In the genomic region with DNA sequence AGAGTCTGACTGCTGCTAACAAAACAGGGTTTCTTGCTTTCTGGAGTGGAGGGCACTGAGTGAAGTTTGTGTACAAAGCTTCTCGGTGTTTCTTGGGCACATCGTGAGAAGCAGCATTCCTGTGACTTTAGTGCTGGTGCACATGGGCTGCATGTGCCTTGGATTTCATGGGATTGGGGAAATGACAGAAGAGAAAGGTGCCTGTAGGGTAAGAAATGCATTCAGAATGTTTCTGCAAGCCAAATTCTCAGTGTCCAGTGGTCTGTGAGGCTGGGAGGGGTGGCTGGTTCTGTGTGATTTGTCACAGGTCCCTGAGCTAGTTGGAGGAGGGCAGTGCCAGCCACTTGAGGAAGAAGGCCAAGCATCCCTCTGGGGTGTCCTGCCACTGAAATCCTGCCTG, we compare ENCODE assay signal across 19 cellular contexts.
"Had no signal": no experiment of that assay in that cellular context is flagged by ENCODE, and none has a peak within 500 bp of the region (broad histone marks: within the 10 kb centered on the region; RNA-seq: fewer than 3 reads in every experiment).

No MANE protein-coding gene starts in this region.

- H3K4me3 ChIP-seq: coronary artery, dorsolateral prefrontal cortex, esophagus muscularis mucosa, gastrocnemius medialis, heart right ventricle, left lung, lower lobe of right lung, mucosa of descending colon had no signal

- H3K9me3 ChIP-seq: esophagus muscularis mucosa, gastrocnemius medialis, lower lobe of right lung, mucosa of descending colon had no signal

- H3K27ac Mint-ChIP-seq: mesothelial cell of epicardium had no signal

- H3K36me3 ChIP-seq: esophagus muscularis mucosa, gastrocnemius medialis, heart right ventricle, left lung, lower lobe of right lung had no signal

- H3K4me3 Mint-ChIP-seq: mesothelial cell of epicardium had no signal

- H3K27me3 ChIP-seq: dorsolateral prefrontal cortex, esophagus muscularis mucosa, foreskin keratinocyte, gastrocnemius medialis, left lung had no signal

- H3K4me1 ChIP-seq: esophagus muscularis mucosa, foreskin keratinocyte, gastrocnemius medialis, heart right ventricle, left lung, lower lobe of right lung had no signal

- DNase-seq: dermis blood vessel endothelial cell; dorsolateral prefrontal cortex; effector CD4-positive, alpha-beta T cell; effector memory CD4-positive, alpha-beta T cell; foreskin keratinocyte; gastrocnemius medialis; glutamatergic neuron; head of caudate nucleus; heart right ventricle; hippocampal formation; left cardiac atrium; left lung; left ventricle myocardium superior; lower lobe of right lung; mesenchymal stem cell; mucosa of descending colon had no signal

- H3K27ac ChIP-seq: coronary artery, dorsolateral prefrontal cortex, esophagus muscularis mucosa, foreskin keratinocyte, gastrocnemius medialis, heart right ventricle, left lung, lower lobe of right lung had no signal
